Comparison of ENCODE assay signal across 1 cellular context in genomic region chr7:5228066-5228465, GRCh38.
TF ChIP-seq lines count a peak whose summit lies in the region.

No MANE protein-coding gene starts in this region.

TF ChIP-seq in GM23338, 12 proteins besides CTCF, POLR2A, EP300 and RAD21 (continued from another document):
- TF ChIP-seq EZH2phosphoT487 (IDR thresholded peaks at IDR 0.05; ENCODE audit: unreplicated experiment): no peak
- TF ChIP-seq NANOG (IDR thresholded peaks at IDR 0.05; ENCODE audit: borderline replicate concordance): no peak
- TF ChIP-seq CREB1 (CRISPR knock-in tag; IDR thresholded peaks at IDR 0.05; ENCODE audit: low read depth): no peak
- no peak for TF ChIP-seq EZH2 (IDR thresholded peaks at IDR 0.05; ENCODE audit: low read depth, unreplicated experiment)
- no peak for TF ChIP-seq ZNF331 (CRISPR knock-in tag; IDR thresholded peaks at IDR 0.05; ENCODE audit: low read depth)
- no peak for TF ChIP-seq ZNF462 (CRISPR knock-in tag; IDR thresholded peaks at IDR 0.05)
- no peak for TF ChIP-seq STAT1 (IDR thresholded peaks at IDR 0.05; ENCODE audit: unreplicated experiment)
